In genomic region chr14:100150932-100151587, GRCh38 we compare ENCODE assay signal across 22 cellular contexts. TPM values are rescaled to one million over a fixed set of nuclear protein-coding genes. Genes with fewer than 3 reads are reported as not detected.
A peak's percentile ranks its signal among the peaks of the same experiment; 100 is the strongest.
DNase-seq lines count a peak whose midpoint lies in the region; ATAC-seq and TF ChIP-seq lines count a peak whose summit lies in the region.
"Had no signal": no experiment of that assay in that cellular context is flagged by ENCODE, and none has a peak within 500 bp of the region (broad histone marks: within the 10 kb centered on the region; RNA-seq: fewer than 3 reads in every experiment).

No MANE protein-coding gene starts in this region.

- H3K27me3 ChIP-seq in Peyer's patch, result no peaks in the 10 kb centered on the region
- no peaks in the 10 kb centered on the region for H3K27me3 ChIP-seq in esophagus (ENCODE audit: control insufficient read depth in 1 of 2, insufficient read depth in 2 of 2, low read length in 2 of 2)
- H3K27me3 ChIP-seq in neural progenitor cell, result peaks cover under 1% of the 10 kb centered on the region
- H3K27me3 ChIP-seq in lower lobe of right lung (ENCODE audit: low read depth), result no peaks in the 10 kb centered on the region
- no peaks in the 10 kb centered on the region for H3K27me3 ChIP-seq in uterus

- TF ChIP-seq POLR2A in Peyer's patch (IDR thresholded peaks at IDR 0.05) (no peak), uterus (IDR thresholded peaks at IDR 0.05) (no peak)

- H3K4me3 ChIP-seq in Peyer's patch (no peak overlapping the region), esophagus (ENCODE audit: low read depth in 1 of 2, low read length in 2 of 2) (no peak overlapping the region), neural progenitor cell (no peak overlapping the region), lower lobe of right lung (no peak overlapping the region), uterus (no peak overlapping the region)
- H3K4me3 ChIP-seq: esophagus muscularis mucosa, thoracic aorta had no signal

- H3K27me3 Mint-ChIP-seq in neural progenitor cell (ENCODE audit: insufficient read depth, low read depth), result peaks cover 20% of the 10 kb centered on the region

- H4K20me1 ChIP-seq in neural progenitor cell (ENCODE audit: low read depth), result no peaks in the 10 kb centered on the region

- H3K9ac ChIP-seq in neural progenitor cell, result no peak overlapping the region

- H3K79me2 ChIP-seq in neural progenitor cell (ENCODE audit: low read depth), result no peaks in the 10 kb centered on the region

- peaks cover 11% of the 10 kb centered on the region for H3K9me3 Mint-ChIP-seq in neural progenitor cell

- H3K36me3 ChIP-seq in Peyer's patch, result peaks cover 0 to 14% (median 0%) of the 10 kb centered on the region in 3 donors
- peaks cover 0 to 24% of the 10 kb centered on the region in 2 donors for H3K36me3 ChIP-seq in esophagus (ENCODE audit: control insufficient read depth in 2 of 2, insufficient read depth in 2 of 2, low read length in 1 of 2)
- no peaks in the 10 kb centered on the region for H3K36me3 ChIP-seq in neural progenitor cell
- no peaks in the 10 kb centered on the region for H3K36me3 ChIP-seq in lower lobe of right lung
- no peaks in the 10 kb centered on the region for H3K36me3 ChIP-seq in uterus
- H3K36me3 ChIP-seq: esophagus muscularis mucosa, thoracic aorta had no signal

- no peaks in the 10 kb centered on the region for H3K36me3 Mint-ChIP-seq in neural progenitor cell

- peak overlapping the region; percentile 21 for H3K4me3 Mint-ChIP-seq in neural progenitor cell
- H3K4me3 Mint-ChIP-seq: activated naive CD8-positive, alpha-beta T cell treated with anti-CD3 and anti-CD28 coated beads, Interleukin-2, amount 50 U/mL, for 24 hours had no signal

- H3F3A ChIP-seq in neural progenitor cell (ENCODE audit: low read depth), result peaks cover 9% of the 10 kb centered on the region

- H3K27ac Mint-ChIP-seq in neural progenitor cell, result no peak overlapping the region
- H3K27ac Mint-ChIP-seq: activated naive CD8-positive, alpha-beta T cell treated with anti-CD3 and anti-CD28 coated beads, Interleukin-2, amount 50 U/mL, for 24 hours had no signal

- H3K4me1 ChIP-seq in Peyer's patch (peaks cover 13 to 71% (median 19%) of the 10 kb centered on the region in 4 donors), esophagus (ENCODE audit: control insufficient read depth in 2 of 2, insufficient read depth in 2 of 2, low read length in 1 of 2) (peaks cover 13 to 64% of the 10 kb centered on the region in 2 donors), neural progenitor cell (peaks cover 9% of the 10 kb centered on the region), lower lobe of right lung (peaks cover 38% of the 10 kb centered on the region), uterus (no peaks in the 10 kb centered on the region)

- H3K4me1 Mint-ChIP-seq in neural progenitor cell, result peaks cover 9% of the 10 kb centered on the region

- H3K9me3 ChIP-seq in Peyer's patch, result peaks cover 0 to 8% (median 3%) of the 10 kb centered on the region in 4 donors
- peaks cover 8 to 9% of the 10 kb centered on the region in 2 donors for H3K9me3 ChIP-seq in esophagus (ENCODE audit: control insufficient read depth in 2 of 2, insufficient read depth in 1 of 2, low read depth in 1 of 2, low read length in 1 of 2)
- no peaks in the 10 kb centered on the region for H3K9me3 ChIP-seq in neural progenitor cell (ENCODE audit: low read depth)
- peaks cover 12% of the 10 kb centered on the region for H3K9me3 ChIP-seq in lower lobe of right lung
- no peaks in the 10 kb centered on the region for H3K9me3 ChIP-seq in uterus

- 51 to 56% methylated on average over 12 of the region's 12 CpGs for WGBS in esophagus, 2 donors

- no peak overlapping the region for H3K4me2 ChIP-seq in neural progenitor cell

- DNase-seq in DMS79 treated with DMSO at 0.1 percent for 48 hours (lab: John Stamatoyannopoulos, UW), result peak; percentile 38
- DNase-seq in Peyer's patch, result no peak
- DNase-seq in neural progenitor cell (ENCODE audit: low spot score), result no peak
- no peak for DNase-seq in lower lobe of right lung
- DNase-seq in AG08396 (ENCODE audit: low spot score), result no peak
- no peak for DNase-seq in uterus
- DNase-seq: activated CD4-positive, CD25-positive, alpha-beta regulatory T cell treated with anti-CD3 and anti-CD28 coated beads, Interleukin-2, amount 50 U/mL, for 72 hours; activated naive CD8-positive, alpha-beta T cell treated with anti-CD3 and anti-CD28 coated beads, Interleukin-2, amount 50 U/mL, for 24 hours; Karpas-422; NCI-H1092; NCI-H526; nucleus accumbens; OCI-M1; retina; stimulated activated CD4-positive, alpha-beta T cell treated with anti-CD3 and anti-CD28 coated beads, Interleukin-12 subunit alpha, Interleukin-12 subunit beta, amount 100 ng/mL, for 4 hours; T1000 had no signal

- H3K27ac ChIP-seq in Peyer's patch (peak overlapping the region in 3 of 4 donors; percentile 49 to 75 (median 68)), esophagus (ENCODE audit: low read depth in 2 of 2, low read length in 1 of 2) (peak overlapping the region; percentile 81 to 88), neural progenitor cell (no peak overlapping the region), lower lobe of right lung (no peak overlapping the region), uterus (no peak overlapping the region)
- H3K27ac ChIP-seq: esophagus muscularis mucosa, thoracic aorta had no signal

- intact Hi-C loops in lower lobe of right lung (cut with DNase I), result no loop called here
- intact Hi-C loops in uterus (cut with DNase I; ENCODE audit: low total_unique reads), result no loop called here

- no peak for ATAC-seq in lower lobe of right lung
- ATAC-seq in HG03565 (IDR thresholded peaks at IDR 0.05; ENCODE audit: unreplicated experiment), result no peak
- ATAC-seq: activated naive CD8-positive, alpha-beta T cell treated with anti-CD3 and anti-CD28 coated beads, Interleukin-2, amount 50 U/mL, for 24 hours had no signal

- no peak for TF ChIP-seq CTCF in Peyer's patch (IDR thresholded peaks at IDR 0.05)
- TF ChIP-seq CTCF in neural progenitor cell (IDR thresholded peaks at IDR 0.05), result no peak
- TF ChIP-seq CTCF in lower lobe of right lung (IDR thresholded peaks at IDR 0.05), result no peak
- TF ChIP-seq CTCF in uterus (IDR thresholded peaks at IDR 0.05), result no peak

- no peak overlapping the region for H2AFZ ChIP-seq in neural progenitor cell (replicated peaks)

RNA-seq across cellular contexts. Expression of gene DEGS2, which starts 8.4 kb away (rescaled TPM):
- total RNA-seq in Peyer's patch, result 10 to 100 TPM; 13.2 to 96.5 (median 77.8) TPM
- polyA plus RNA-seq in esophagus, result 10 to 100 TPM; 24.7 to 41.8 TPM
- total RNA-seq in neural progenitor cell (ENCODE audit: low replicate concordance), result 0.25 TPM in 1 of 2 replicates, not detected in the other
- total RNA-seq in lower lobe of right lung, result 5.8 TPM
- 10 to 100 TPM in 1 of 4 donors, 1 to 10 TPM in 2, under 1 TPM in 1; 0.88 to 26.6 (median 1.5) TPM for total RNA-seq in uterus
- total RNA-seq: glomerular endothelial cell, HT1080 had no signal

Comparison
In these comparisons a context has a peak if more than half of its experiments do, and no peak if none do; other contexts are left out.
1. H3K27ac ChIP-seq: peak in Peyer's patch (3 of 4) and esophagus (2 of 2); none in neural progenitor cell (single experiment), lower lobe of right lung (single experiment) and uterus (0 of 2).